ENCODE assay signal across 8 cellular contexts in the genomic region with DNA sequence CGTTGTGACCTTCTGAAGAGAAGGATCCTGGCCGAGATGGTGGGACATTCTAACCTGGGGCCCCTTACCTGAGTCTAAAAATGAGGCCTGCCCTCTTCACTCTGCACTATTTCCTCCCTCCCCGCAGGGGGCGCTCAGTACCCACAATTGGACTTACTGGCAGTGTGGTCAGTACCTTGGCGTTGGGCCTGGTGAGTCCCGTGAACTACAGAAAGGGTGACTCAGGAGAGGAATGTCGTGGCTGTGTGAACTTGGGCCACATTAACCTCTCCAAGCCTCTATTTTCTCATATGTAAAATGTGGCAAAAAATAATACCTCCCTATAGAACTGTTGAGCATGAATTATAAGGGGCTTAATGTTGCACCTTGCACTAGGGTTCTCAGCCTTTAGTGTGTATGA. TPM values are rescaled to one million over a fixed set of nuclear protein-coding genes. Genes with fewer than 3 reads are reported as not detected.
DNase-seq lines count a peak whose midpoint lies in the region; ATAC-seq and TF ChIP-seq lines count a peak whose summit lies in the region.

No MANE protein-coding gene starts in this region.

- H3K36me3 ChIP-seq in WERI-Rb-1: peaks cover 5% of the 10 kb centered on the region
- H3K36me3 ChIP-seq in mammary epithelial cell (ENCODE audit: insufficient read depth, low read length): peaks cover 2% of the 10 kb centered on the region

- dilution Hi-C loops in mammary epithelial cell (cut with HindIII; ENCODE audit: low sequenced_read_pairs): no loop called here

- ATAC-seq in GM18861 (IDR thresholded peaks at IDR 0.05; ENCODE audit: unreplicated experiment): no peak

- CTCF ChIA-PET in mammary epithelial cell (lab: Charles Lee; ENCODE audit: low non-redundant PET): no interaction called here

- no peak overlapping the region for H3K4me3 ChIP-seq in AG09309 (ENCODE audit: control insufficient read depth, low read depth, low read length)
- no peak overlapping the region for H3K4me3 ChIP-seq in WERI-Rb-1 (ENCODE audit: low read depth, low read length)
- H3K4me3 ChIP-seq in mammary epithelial cell (replicated peaks in 1 of 3; ENCODE audit: insufficient read depth in 1 of 3, low read depth in 2 of 3, low read length in 3 of 3): no peak overlapping the region

- H3K27me3 ChIP-seq in WERI-Rb-1 (ENCODE audit: insufficient read depth, low read depth, severe bottlenecking): no peaks in the 10 kb centered on the region
- no peaks in the 10 kb centered on the region for H3K27me3 ChIP-seq in mammary epithelial cell (ENCODE audit: insufficient read depth, low read length)

- in situ Hi-C loops in mammary epithelial cell (cut with MboI; ENCODE audit: low sequenced_read_pairs in 2 of 2): loop anchor here (5.0 to 25.0 kb wide), 4 partner anchors 145 to 270 kb away; partner anchors contain the start of genes ABCC3 (in 1 of the 2) and COL1A1 (in 1 of the 2)

- no peaks in the 10 kb centered on the region for H4K20me1 ChIP-seq in mammary epithelial cell (ENCODE audit: insufficient read depth, low read length)

- H3K79me2 ChIP-seq in mammary epithelial cell (ENCODE audit: insufficient read depth, low read length): peaks cover 29% of the 10 kb centered on the region

- peak; percentile 90 for DNase-seq in AG09309 (ENCODE audit: low read depth)
- DNase-seq in GM19238 (ENCODE audit: insufficient read length, low spot score): peak; percentile 60
- peak; percentile 55 for DNase-seq in NCI-H2107 (lab: John Stamatoyannopoulos, UW)
- DNase-seq in WERI-Rb-1: peak; percentile 93
- peak; percentile 86 for DNase-seq in mammary epithelial cell
- DNase-seq in inferior parietal cortex (ENCODE audit: extremely low spot score): peak; percentile 95
- DNase-seq in smooth muscle cell of the brain vasculature (ENCODE audit: low read depth, low spot score): peak; percentile 84

- intact Hi-C loops in mammary epithelial cell (cut with micrococcal nuclease): loop anchor here (1.0 to 10.0 kb wide), 9 partner anchors 19 to 362 kb away; partner anchors contain the start of gene SPATA20

- WGBS in mammary epithelial cell (ENCODE audit: low coverage, missing lambda C conversion rate): 2% methylated on average over 6 of the region's 7 CpGs

- no peak overlapping the region for H3K9ac ChIP-seq in mammary epithelial cell (ENCODE audit: insufficient read depth, low read length)

- H3K4me2 ChIP-seq in mammary epithelial cell (ENCODE audit: insufficient read depth, low read depth, low read length): peak overlapping the region; percentile 30

- H3K27ac ChIP-seq in WERI-Rb-1: no peak overlapping the region
- no peak overlapping the region for H3K27ac ChIP-seq in mammary epithelial cell (ENCODE audit: insufficient read depth, low read depth, low read length)

- no TSS peak for BruUV-seq in mammary epithelial cell (replicated peaks; lab: Mats Ljungman, UMichigan)

- H3K9me3 ChIP-seq in WERI-Rb-1 (ENCODE audit: severe bottlenecking): no peaks in the 10 kb centered on the region
- H3K9me3 ChIP-seq in mammary epithelial cell (replicated peaks; ENCODE audit: insufficient read depth, low read length): no peaks in the 10 kb centered on the region

- peak; percentile 90 for TF ChIP-seq CTCF in AG09309 (IDR thresholded peaks at IDR 0.05; ENCODE audit: control insufficient read depth, insufficient read depth, low read depth, low read length, missing control alignments)
- TF ChIP-seq CTCF in WERI-Rb-1 (IDR thresholded peaks at IDR 0.05; ENCODE audit: low read depth, low read length): peak; percentile 95
- peak; percentile 92 to 94 for TF ChIP-seq CTCF in mammary epithelial cell (conservative IDR thresholded peaks at IDR 0.05 in 1 of 2, IDR thresholded peaks at IDR 0.05 in 1 of 2; ENCODE audit: extremely low read depth in 1 of 2, insufficient read depth in 1 of 2, low read depth in 1 of 2, low read length in 2 of 2)

- peaks cover 36% of the 10 kb centered on the region for H3K4me1 ChIP-seq in mammary epithelial cell (ENCODE audit: insufficient read depth, low read length)

- no peak overlapping the region for H2AFZ ChIP-seq in mammary epithelial cell (ENCODE audit: low read depth, low read length)

RNA-seq across cellular contexts. Expression of gene RSAD1, which starts 3.9 kb away (rescaled TPM):
- 10 to 100 TPM; 17.2 to 29.9 TPM for total RNA-seq in mammary epithelial cell
- 18.8 TPM for polyA plus RNA-seq in mammary epithelial cell
- 33.2 TPM for polyA minus RNA-seq in mammary epithelial cell

RNA-seq across cellular contexts. Expression of gene CHAD, which starts 13.8 kb away (rescaled TPM):
- total RNA-seq in mammary epithelial cell: not detected
- not detected for polyA plus RNA-seq in mammary epithelial cell
- polyA minus RNA-seq in mammary epithelial cell: not detected

RNA-seq across cellular contexts. Expression of gene MYCBPAP, which starts 25.7 kb away (rescaled TPM):
- total RNA-seq in mammary epithelial cell: 1 to 10 TPM in 1 of 2 donors, under 1 TPM in 1; 0.50 to 9.6 TPM
- polyA plus RNA-seq in mammary epithelial cell: 4.5 TPM
- polyA minus RNA-seq in mammary epithelial cell: not detected

RNA-seq across cellular contexts. Expression of gene EPN3, which starts 50.0 kb away (rescaled TPM):
- 10 to 100 TPM; 12.2 to 70.7 TPM for total RNA-seq in mammary epithelial cell
- polyA plus RNA-seq in mammary epithelial cell: 101 TPM
- polyA minus RNA-seq in mammary epithelial cell: 151 TPM

RNA-seq across cellular contexts. Expression of gene ACSF2, which starts 56.5 kb away (rescaled TPM):
- total RNA-seq in mammary epithelial cell: 10 to 100 TPM; 28.1 to 37.2 TPM
- 28.9 TPM for polyA plus RNA-seq in mammary epithelial cell
- 22.8 TPM for polyA minus RNA-seq in mammary epithelial cell
